8 cellular contexts compared by ENCODE assay signal in genomic region chr5:16616536-16617271, GRCh38. TPM values are rescaled to one million over a fixed set of nuclear protein-coding genes. Genes with fewer than 3 reads are reported as not detected.
DNase-seq lines count a peak whose midpoint lies in the region; ATAC-seq and TF ChIP-seq lines count a peak whose summit lies in the region.

TSS of gene RETREG1 (minus strand) at chr5:16616997. CDS start at chr5:16616971, 26 bp downstream.

- peaks cover 12% of the 10 kb centered on the region in 2 donors for H3K27me3 Mint-ChIP-seq in natural killer cell (ENCODE audit: low read depth in 2 of 2)

- TF ChIP-seq POLR2A in esophagus squamous epithelium (IDR thresholded peaks at IDR 0.05) = peak in 1 of 4 donors; percentile 15

- H3K27ac ChIP-seq in esophagus squamous epithelium = peak within 1 kb of the TSS; percentile 32 to 79 (median 64)

- H3K27me3 ChIP-seq in esophagus squamous epithelium = peaks cover 0 to 19% (median 0%) of the 10 kb centered on the region in 4 donors

- H3K4me1 ChIP-seq in esophagus squamous epithelium = peaks cover 6 to 22% (median 15%) of the 10 kb centered on the region in 3 donors

- no peaks in the 10 kb centered on the region for H3K36me3 Mint-ChIP-seq in natural killer cell

- 2% methylated on average over 13 of the region's 86 CpGs; no CpG with 5 or more reads in 1 of the 2 donors for whole genome bisulfite sequencing in esophagus squamous epithelium, 2 donors

- intact Hi-C loops in esophagus squamous epithelium (cut with DNase I) (no loop called here), natural killer cell (cut with micrococcal nuclease) (no loop called here)

- no peaks in the 10 kb centered on the region for H3K9me3 Mint-ChIP-seq in natural killer cell

- peak within 1 kb of the TSS; percentile 49 to 92 (median 66) for H3K4me3 ChIP-seq in esophagus squamous epithelium

- ATAC-seq in HG02885 (IDR thresholded peaks at IDR 0.05; ENCODE audit: poor library complexity, unreplicated experiment) (peak; percentile 81), natural killer cell (peak; percentile 76 to 84 (median 81))

- DNase-seq in NCI-H1436 (lab: John Stamatoyannopoulos, UW) (peak; percentile 76), NCI-H1436 treated with DMSO at 0.1 percent for 48 hours (lab: John Stamatoyannopoulos, UW) (no peak), NCI-H510A treated with DMSO at 0.1 percent for 48 hours (lab: John Stamatoyannopoulos, UW) (peak; percentile 47), esophagus squamous epithelium (lab: John Stamatoyannopoulos, UW) (no peak), natural killer cell (peak; percentile 40)
- peak; percentile 94 for DNase-seq in activated T-cell treated with anti-CD3 and anti-CD28 coated beads, Interleukin-2, amount 50 U/mL, for 1 hour
- DNase-seq in stimulated activated naive CD4-positive, alpha-beta T cell (lab: John Stamatoyannopoulos, UW) = peak; percentile 80 to 90 (median 86)

- peaks cover 5 to 13% of the 10 kb centered on the region in 2 donors for H3K4me1 Mint-ChIP-seq in natural killer cell

- H3K36me3 ChIP-seq in esophagus squamous epithelium = no peaks in the 10 kb centered on the region

- no peaks in the 10 kb centered on the region for H3K9me3 ChIP-seq in esophagus squamous epithelium

- H3K27ac Mint-ChIP-seq in natural killer cell = peak within 1 kb of the TSS in 1 of 2 donors; percentile 44

- peak within 1 kb of the TSS; percentile 82 for H3K4me3 Mint-ChIP-seq in natural killer cell

- no peak for TF ChIP-seq CTCF in esophagus squamous epithelium (IDR thresholded peaks at IDR 0.05)
- TF ChIP-seq CTCF in natural killer cell (IDR thresholded peaks at IDR 0.05) = no peak

RNA-seq across cellular contexts. Expression of gene RETREG1, which starts in this region (rescaled TPM):
- total RNA-seq in esophagus squamous epithelium (1 to 10 TPM in 3 of 4 donors, under 1 TPM in 1; 0.68 to 6.1 (median 3.9) TPM), natural killer cell (1 to 10 TPM; 2.1 to 4.5 (median 3.3) TPM)

Comparison
In these comparisons a context has a peak if more than half of its experiments do, and no peak if none do; other contexts are left out.
1. DNase-seq: peak in NCI-H1436 (single experiment), NCI-H510A treated with DMSO at 0.1 percent for 48 hours (single experiment), activated T-cell treated with anti-CD3 and anti-CD28 coated beads, Interleukin-2, amount 50 U/mL, for 1 hour (single experiment), natural killer cell (single experiment) and stimulated activated naive CD4-positive, alpha-beta T cell (6 of 6); none in NCI-H1436 treated with DMSO at 0.1 percent for 48 hours (single experiment) and esophagus squamous epithelium (single experiment).